Comparison of ENCODE assay signal across 15 cellular contexts in the genomic region with DNA sequence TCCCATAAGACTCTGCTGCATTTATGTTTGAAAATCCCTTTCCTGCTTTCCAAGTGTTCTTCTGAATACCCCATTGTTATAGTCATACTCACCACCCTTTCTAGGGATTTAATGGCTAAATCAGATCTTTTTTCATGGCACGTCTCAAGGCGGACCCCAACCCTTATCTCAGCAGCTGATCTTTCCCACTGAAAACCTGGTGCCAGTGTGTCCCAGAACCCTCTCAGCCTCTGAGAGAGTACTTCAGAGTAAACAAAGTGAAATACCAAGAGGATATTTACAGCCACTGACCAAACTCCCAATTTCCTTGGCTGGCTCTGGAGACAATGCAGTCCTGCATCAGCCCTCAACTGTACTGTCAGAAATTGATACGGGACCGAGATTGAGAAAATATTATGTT.
DNase-seq lines count a peak whose midpoint lies in the region; ATAC-seq and TF ChIP-seq lines count a peak whose summit lies in the region.
"Had no signal": no experiment of that assay in that cellular context is flagged by ENCODE, and none has a peak within 500 bp of the region (broad histone marks: within the 10 kb centered on the region; RNA-seq: fewer than 3 reads in every experiment).

No MANE protein-coding gene starts in this region.

- H3F3A ChIP-seq in MM.1S (ENCODE audit: insufficient read depth, low read length) = peaks cover 12% of the 10 kb centered on the region

- peak overlapping the region; percentile 80 for H3K27ac ChIP-seq in mesodermal cell (ENCODE audit: low read depth, low read length, severe bottlenecking)
- H3K27ac ChIP-seq in MM.1S (ENCODE audit: low read length) = no peak overlapping the region

- no peaks in the 10 kb centered on the region for H3K36me3 Mint-ChIP-seq in activated T-helper 17 cell treated with anti-CD3 and anti-CD28 coated beads, Interleukin-2, amount 50 U/mL, for 72 hours (ENCODE audit: low read depth)
- H3K36me3 Mint-ChIP-seq: CD14-positive monocyte; CD4-positive, alpha-beta memory T cell had no signal

- H3K9me3 ChIP-seq in mesodermal cell (ENCODE audit: control insufficient read depth, low read length) (no peaks in the 10 kb centered on the region), MM.1S (replicated peaks; ENCODE audit: insufficient read depth, low read length) (no peaks in the 10 kb centered on the region)

- peaks cover 5% of the 10 kb centered on the region for H3K4me1 Mint-ChIP-seq in activated T-helper 17 cell treated with anti-CD3 and anti-CD28 coated beads, Interleukin-2, amount 50 U/mL, for 72 hours

- H3K4me2 ChIP-seq in MM.1S (ENCODE audit: low read depth, low read length) = no peak overlapping the region

- H3K9me3 Mint-ChIP-seq in activated T-helper 17 cell treated with anti-CD3 and anti-CD28 coated beads, Interleukin-2, amount 50 U/mL, for 72 hours = no peaks in the 10 kb centered on the region
- H3K9me3 Mint-ChIP-seq: CD4-positive, alpha-beta memory T cell had no signal

- H3K36me3 ChIP-seq in mesodermal cell (ENCODE audit: control insufficient read depth, insufficient read depth, low read length) = no peaks in the 10 kb centered on the region
- H3K36me3 ChIP-seq in MM.1S (replicated peaks; ENCODE audit: insufficient read depth, low read length) = no peaks in the 10 kb centered on the region

- H3K4me1 ChIP-seq in mesodermal cell (ENCODE audit: control insufficient read depth, insufficient read depth, low read length, poor library complexity, severe bottlenecking) = peaks cover 24% of the 10 kb centered on the region
- peaks cover 9% of the 10 kb centered on the region; the same call in 1 of the 2 replicates for H3K4me1 ChIP-seq in MM.1S (ENCODE audit: low read length)

- H3K27me3 Mint-ChIP-seq in activated T-helper 17 cell treated with anti-CD3 and anti-CD28 coated beads, Interleukin-2, amount 50 U/mL, for 72 hours = peaks cover 27% of the 10 kb centered on the region

- no peaks in the 10 kb centered on the region for H4K20me1 ChIP-seq in MM.1S (ENCODE audit: insufficient read depth, low read length)

- no peaks in the 10 kb centered on the region for H3K9me2 ChIP-seq in MM.1S (replicated peaks; ENCODE audit: insufficient read depth, low read length)

- H3K27ac Mint-ChIP-seq in activated T-helper 17 cell treated with anti-CD3 and anti-CD28 coated beads, Interleukin-2, amount 50 U/mL, for 72 hours = no peak overlapping the region
- H3K27ac Mint-ChIP-seq: CD4-positive, alpha-beta memory T cell had no signal

- DNase-seq in ecto neural progenitor cell (ENCODE audit: low spot score) (peak; percentile 10), left kidney (ENCODE audit: low read depth, low spot score) (peak; percentile 8), hypothalamus (lab: John Stamatoyannopoulos, UW) (no peak), MM.1S (no peak)
- DNase-seq: AML-193; CD4-positive, alpha-beta memory T cell; DMS153; DMS79 treated with DMSO at 0.1 percent for 48 hours; GF-D8; GOT3; H7; IMR-90 had no signal

- no peak overlapping the region for H2AFZ ChIP-seq in MM.1S (ENCODE audit: low read length)

- TF ChIP-seq CTCF in MM.1S (IDR thresholded peaks at IDR 0.05; ENCODE audit: low read length) = no peak

- no peak for ATAC-seq in activated T-helper 17 cell treated with anti-CD3 and anti-CD28 coated beads, Interleukin-2, amount 50 U/mL, for 72 hours (replicated peaks)

- no peaks in the 10 kb centered on the region for H3K79me2 ChIP-seq in MM.1S (ENCODE audit: low read length)

- H3K4me3 ChIP-seq in mesodermal cell (ENCODE audit: extremely low read depth, insufficient read depth, low read length, poor library complexity, severe bottlenecking) (no peak overlapping the region), MM.1S (ENCODE audit: low read length) (no peak overlapping the region)

- WGBS in mesodermal cell (ENCODE audit: insufficient coverage in 2 of 2), 2 experiments = 33 to 64% methylated on average over 1 to 4 of the region's 4 CpGs

- no peaks in the 10 kb centered on the region for H3K27me3 ChIP-seq in MM.1S (replicated peaks; ENCODE audit: insufficient read depth, low read length)

- no peak overlapping the region for H3K9ac ChIP-seq in MM.1S (ENCODE audit: low read length)

- H3K4me3 Mint-ChIP-seq in activated T-helper 17 cell treated with anti-CD3 and anti-CD28 coated beads, Interleukin-2, amount 50 U/mL, for 72 hours = no peak overlapping the region
- H3K4me3 Mint-ChIP-seq: CD14-positive monocyte; CD4-positive, alpha-beta memory T cell had no signal

Comparison
In these comparisons a context has a peak if more than half of its experiments do, and no peak if none do; other contexts are left out.
1. DNase-seq: peak in ecto neural progenitor cell (single experiment) and left kidney (single experiment); none in hypothalamus (0 of 51) and MM.1S (single experiment).